ENCODE assay signal across 29 cellular contexts in the genomic region with DNA sequence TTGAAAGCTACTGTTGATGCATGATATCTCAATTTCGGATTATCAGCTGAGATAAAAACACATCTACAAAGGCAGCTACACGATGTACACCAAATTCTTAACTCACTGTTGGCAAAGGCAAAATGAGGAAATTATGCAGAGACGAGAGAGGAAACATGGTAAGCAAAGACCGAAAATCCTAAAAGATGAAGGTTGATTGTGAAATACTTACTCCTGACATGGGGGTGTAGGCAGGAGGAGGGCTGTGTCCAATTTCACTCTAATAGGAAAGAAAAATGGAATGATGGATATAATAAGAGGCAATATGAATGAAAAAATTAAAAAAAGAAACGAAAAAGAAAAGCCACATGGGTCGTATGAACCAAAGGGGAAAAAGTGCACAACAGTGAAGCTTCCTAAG.
"Had no signal": no experiment of that assay in that cellular context is flagged by ENCODE, and none has a peak within 500 bp of the region (broad histone marks: within the 10 kb centered on the region; RNA-seq: fewer than 3 reads in every experiment).

No MANE protein-coding gene starts in this region.

- H3K4me1 Mint-ChIP-seq: naive thymus-derived CD8-positive, alpha-beta T cell; stimulated activated memory B cell treated with anti-CD40 and anti-IgM and Interleukin-4, amounts not matched to agents 10 μg/mL and 1 μg/mL and 100 μg/mL, for 72 hours had no signal

- H3K36me3 Mint-ChIP-seq: naive thymus-derived CD8-positive, alpha-beta T cell; stimulated activated memory B cell treated with anti-CD40 and anti-IgM and Interleukin-4, amounts not matched to agents 10 μg/mL and 1 μg/mL and 100 μg/mL, for 72 hours; type B pancreatic cell had no signal

- H3K27me3 Mint-ChIP-seq: effector memory CD8-positive, alpha-beta T cell; naive thymus-derived CD8-positive, alpha-beta T cell; stimulated activated memory B cell treated with anti-CD40 and anti-IgM and Interleukin-4, amounts not matched to agents 10 μg/mL and 1 μg/mL and 100 μg/mL, for 72 hours; type B pancreatic cell had no signal

- H3K27ac ChIP-seq: coronary artery, esophagus squamous epithelium, heart right ventricle, lower lobe of right lung, ovary, psoas muscle, skin epidermis, spleen, testis, tibial artery had no signal

- DNase-seq: dermis blood vessel endothelial cell; effector memory CD8-positive, alpha-beta T cell; erythroblast; esophagus squamous epithelium; foreskin melanocyte; glutamatergic neuron; heart right ventricle; hippocampal formation; islet precursor cell; kidney glomerular epithelial cell; left ventricle myocardium superior; lower lobe of right lung; naive thymus-derived CD8-positive, alpha-beta T cell; occipital lobe; ovary; posterior cingulate gyrus; psoas muscle; right cardiac atrium; spleen; stimulated activated CD4-positive, alpha-beta T cell treated with anti-CD3 and anti-CD28 coated beads, Interleukin-4, amount 100 ng/mL, for 4 hours; stimulated activated naive CD8-positive, alpha-beta T cell treated with anti-CD3 and anti-CD28 coated beads, Interleukin-15, Interleukin-2, amounts not matched to agents 100 U/mL and 50 U/mL, for 24 hours; substantia nigra; testis; tibial artery had no signal

- H3K9me3 Mint-ChIP-seq: stimulated activated memory B cell treated with anti-CD40 and anti-IgM and Interleukin-4, amounts not matched to agents 10 μg/mL and 1 μg/mL and 100 μg/mL, for 72 hours; type B pancreatic cell had no signal

- ATAC-seq: effector memory CD8-positive, alpha-beta T cell; heart right ventricle; left ventricle myocardium superior; lower lobe of right lung; naive thymus-derived CD8-positive, alpha-beta T cell; psoas muscle; right cardiac atrium; stimulated activated memory B cell treated with anti-CD40 and anti-IgM and Interleukin-4, amounts not matched to agents 10 μg/mL and 1 μg/mL and 100 μg/mL, for 72 hours; stimulated activated naive CD8-positive, alpha-beta T cell treated with anti-CD3 and anti-CD28 coated beads, Interleukin-15, Interleukin-2, amounts not matched to agents 100 U/mL and 50 U/mL, for 24 hours had no signal

- H3K4me3 ChIP-seq: coronary artery, esophagus squamous epithelium, heart right ventricle, lower lobe of right lung, ovary, psoas muscle, skin epidermis, spleen, testis, tibial artery had no signal

- H3K27me3 ChIP-seq: esophagus squamous epithelium, heart right ventricle, ovary, spleen, testis, tibial artery had no signal

- H3K36me3 ChIP-seq: esophagus squamous epithelium, heart right ventricle, lower lobe of right lung, ovary, spleen had no signal

- H3K27ac Mint-ChIP-seq: effector memory CD8-positive, alpha-beta T cell; naive thymus-derived CD8-positive, alpha-beta T cell; stimulated activated memory B cell treated with anti-CD40 and anti-IgM and Interleukin-4, amounts not matched to agents 10 μg/mL and 1 μg/mL and 100 μg/mL, for 72 hours; type B pancreatic cell had no signal

- H3K4me1 ChIP-seq: esophagus squamous epithelium, heart right ventricle, lower lobe of right lung, psoas muscle, spleen, testis, tibial artery had no signal

- FAIRE-seq: endometrium had no signal

- H3K4me3 Mint-ChIP-seq: effector memory CD8-positive, alpha-beta T cell; naive thymus-derived CD8-positive, alpha-beta T cell; stimulated activated memory B cell treated with anti-CD40 and anti-IgM and Interleukin-4, amounts not matched to agents 10 μg/mL and 1 μg/mL and 100 μg/mL, for 72 hours; type B pancreatic cell had no signal

- H3K9me3 ChIP-seq: esophagus squamous epithelium, heart right ventricle, lower lobe of right lung, ovary, psoas muscle, spleen, testis, tibial artery had no signal
